In genomic region chr19:38674388-38675133, GRCh38 we compare ENCODE assay signal across 8 cellular contexts. TPM values are rescaled to one million over a fixed set of nuclear protein-coding genes. Genes with fewer than 3 reads are reported as not detected.
A peak's percentile ranks its signal among the peaks of the same experiment; 100 is the strongest.
DNase-seq lines count a peak whose midpoint lies in the region; ATAC-seq and TF ChIP-seq lines count a peak whose summit lies in the region.

No MANE protein-coding gene starts in this region.

- CTCF ChIA-PET in activated CD4-positive, alpha-beta memory T cell treated with anti-CD3 and anti-CD28 coated beads, Interleukin-2, amount 10 ng/mL, durations not matched to agents 7 days and 5 days (lab: Charles Lee), result interaction anchor here (1.2 to 2.0 kb wide), 3 partner anchors 15 to 19 kb away, joined by 3 to 5 read pairs (median 4); no protein-coding TSS in a partner anchor
- CTCF ChIA-PET in activated CD4-positive, alpha-beta memory T cell treated with anti-CD3 and anti-CD28 coated beads for 36 hours (lab: Charles Lee), result interaction anchor here (1.2 kb wide), 1 partner anchor 17 kb away, joined by 5 read pairs; no protein-coding TSS in a partner anchor
- CTCF ChIA-PET in GM10248 (lab: Yijun Ruan, JAX), result interaction anchor here (0.6 to 2.0 kb wide), 6 partner anchors 10 to 272 kb away, joined by 3 to 8 read pairs (median 4); partner anchors contain the start of gene FAM98C

- H3K4me1 ChIP-seq in vagina, result peaks cover 83% of the 10 kb centered on the region

- intact Hi-C loops in activated CD4-positive, alpha-beta memory T cell treated with anti-CD3 and anti-CD28 coated beads for 36 hours (cut with micrococcal nuclease), result no loop called here
- intact Hi-C loops in vagina (cut with DNase I), result no loop called here

- peak overlapping the region; percentile 69 for H3K27ac Mint-ChIP-seq in activated CD4-positive, alpha-beta memory T cell treated with anti-CD3 and anti-CD28 coated beads, Interleukin-2, amount 10 ng/mL, durations not matched to agents 7 days and 5 days
- no peak overlapping the region for H3K27ac Mint-ChIP-seq in activated CD4-positive, alpha-beta memory T cell treated with anti-CD3 and anti-CD28 coated beads for 36 hours
- peak overlapping the region; percentile 91 to 94 for H3K27ac Mint-ChIP-seq in natural killer cell treated with Interleukin-12 subunit alpha and Interleukin-12 subunit beta and Interleukin-15 and Interleukin-18, amount 100 ng/mL, for 72 hours

- H3K27ac ChIP-seq in vagina, result peak overlapping the region; percentile 98

- TF ChIP-seq CTCF in epithelial cell of esophagus (IDR thresholded peaks at IDR 0.05; ENCODE audit: insufficient read depth, low read depth, low read length, missing control alignments) (no peak), vagina (IDR thresholded peaks at IDR 0.05) (no peak), GM10248 (IDR thresholded peaks at IDR 0.05; ENCODE audit: control extremely low read depth, extremely low read depth, low read depth, missing control alignments) (no peak)

- H3K36me3 Mint-ChIP-seq in activated CD4-positive, alpha-beta memory T cell treated with anti-CD3 and anti-CD28 coated beads, Interleukin-2, amount 10 ng/mL, durations not matched to agents 7 days and 5 days (ENCODE audit: low read depth), result peaks cover 51% of the 10 kb centered on the region
- peaks cover 4% of the 10 kb centered on the region for H3K36me3 Mint-ChIP-seq in activated CD4-positive, alpha-beta memory T cell treated with anti-CD3 and anti-CD28 coated beads for 36 hours
- no peaks in the 10 kb centered on the region for H3K36me3 Mint-ChIP-seq in natural killer cell treated with Interleukin-12 subunit alpha and Interleukin-12 subunit beta and Interleukin-15 and Interleukin-18, amount 100 ng/mL, for 72 hours

- DNase-seq in activated CD4-positive, alpha-beta memory T cell treated with anti-CD3 and anti-CD28 coated beads, Interleukin-2, amount 10 ng/mL, durations not matched to agents 7 days and 5 days, result no peak
- DNase-seq in activated CD4-positive, alpha-beta memory T cell treated with anti-CD3 and anti-CD28 coated beads for 36 hours, result no peak
- DNase-seq in epithelial cell of esophagus (ENCODE audit: low read depth) (peak; percentile 99), vagina (ENCODE audit: extremely low spot score in 2 of 2) (no peak), GM10248 (ENCODE audit: extremely low spot score) (no peak), dedifferentiated amniotic fluid mesenchymal stem cell (ENCODE audit: extremely low spot score) (no peak)
- no peak for DNase-seq in natural killer cell treated with Interleukin-12 subunit alpha and Interleukin-12 subunit beta and Interleukin-15 and Interleukin-18, amount 100 ng/mL, for 72 hours (ENCODE audit: low spot score)

- H3K4me1 Mint-ChIP-seq in activated CD4-positive, alpha-beta memory T cell treated with anti-CD3 and anti-CD28 coated beads, Interleukin-2, amount 10 ng/mL, durations not matched to agents 7 days and 5 days, result peaks cover 86% of the 10 kb centered on the region
- peaks cover 69% of the 10 kb centered on the region for H3K4me1 Mint-ChIP-seq in activated CD4-positive, alpha-beta memory T cell treated with anti-CD3 and anti-CD28 coated beads for 36 hours (ENCODE audit: low read depth)
- H3K4me1 Mint-ChIP-seq in natural killer cell treated with Interleukin-12 subunit alpha and Interleukin-12 subunit beta and Interleukin-15 and Interleukin-18, amount 100 ng/mL, for 72 hours (ENCODE audit: low read depth in 2 of 2), result peaks cover 78 to 80% of the 10 kb centered on the region in 2 donors

- H3K9me3 ChIP-seq in vagina, result no peaks in the 10 kb centered on the region

- ATAC-seq in natural killer cell treated with Interleukin-12 subunit alpha and Interleukin-12 subunit beta and Interleukin-15 and Interleukin-18, amount 100 ng/mL, for 72 hours, result no peak
- no peak for ATAC-seq in HG02571 (IDR thresholded peaks at IDR 0.05; ENCODE audit: unreplicated experiment)

- no peak for TF ChIP-seq POLR2A in vagina (IDR thresholded peaks at IDR 0.05)

- no peak overlapping the region for H3K4me3 Mint-ChIP-seq in activated CD4-positive, alpha-beta memory T cell treated with anti-CD3 and anti-CD28 coated beads, Interleukin-2, amount 10 ng/mL, durations not matched to agents 7 days and 5 days
- H3K4me3 Mint-ChIP-seq in activated CD4-positive, alpha-beta memory T cell treated with anti-CD3 and anti-CD28 coated beads for 36 hours, result no peak overlapping the region
- peak overlapping the region; percentile 71 for H3K4me3 Mint-ChIP-seq in natural killer cell treated with Interleukin-12 subunit alpha and Interleukin-12 subunit beta and Interleukin-15 and Interleukin-18, amount 100 ng/mL, for 72 hours

- no peak overlapping the region for H3K4me3 ChIP-seq in epithelial cell of esophagus (ENCODE audit: low read length)
- H3K4me3 ChIP-seq in vagina, result no peak overlapping the region

- no peaks in the 10 kb centered on the region for H3K27me3 Mint-ChIP-seq in activated CD4-positive, alpha-beta memory T cell treated with anti-CD3 and anti-CD28 coated beads, Interleukin-2, amount 10 ng/mL, durations not matched to agents 7 days and 5 days
- no peaks in the 10 kb centered on the region for H3K27me3 Mint-ChIP-seq in activated CD4-positive, alpha-beta memory T cell treated with anti-CD3 and anti-CD28 coated beads for 36 hours
- H3K27me3 Mint-ChIP-seq in natural killer cell treated with Interleukin-12 subunit alpha and Interleukin-12 subunit beta and Interleukin-15 and Interleukin-18, amount 100 ng/mL, for 72 hours, result no peaks in the 10 kb centered on the region

- H3K9me3 Mint-ChIP-seq in activated CD4-positive, alpha-beta memory T cell treated with anti-CD3 and anti-CD28 coated beads, Interleukin-2, amount 10 ng/mL, durations not matched to agents 7 days and 5 days, result no peaks in the 10 kb centered on the region
- no peaks in the 10 kb centered on the region for H3K9me3 Mint-ChIP-seq in activated CD4-positive, alpha-beta memory T cell treated with anti-CD3 and anti-CD28 coated beads for 36 hours
- no peaks in the 10 kb centered on the region for H3K9me3 Mint-ChIP-seq in natural killer cell treated with Interleukin-12 subunit alpha and Interleukin-12 subunit beta and Interleukin-15 and Interleukin-18, amount 100 ng/mL, for 72 hours

- H3K27me3 ChIP-seq in vagina, result no peaks in the 10 kb centered on the region

- no peaks in the 10 kb centered on the region for H3K36me3 ChIP-seq in vagina

- POLR2A ChIA-PET in activated CD4-positive, alpha-beta memory T cell treated with anti-CD3 and anti-CD28 coated beads, Interleukin-2, amount 10 ng/mL, durations not matched to agents 7 days and 5 days (lab: Charles Lee), result no interaction called here
- POLR2A ChIA-PET in activated CD4-positive, alpha-beta memory T cell treated with anti-CD3 and anti-CD28 coated beads for 36 hours (lab: Charles Lee), result interaction anchor here (0.6 kb wide), 1 partner anchor 427 kb away, joined by 4 read pairs; no protein-coding TSS in a partner anchor
- POLR2A ChIA-PET in GM10248 (lab: Yijun Ruan, JAX), result no interaction called here

RNA-seq across cellular contexts. Expression of gene ACTN4, which starts 27.1 kb away (rescaled TPM):
- total RNA-seq in activated CD4-positive, alpha-beta memory T cell treated with anti-CD3 and anti-CD28 coated beads, Interleukin-2, amount 10 ng/mL, durations not matched to agents 7 days and 5 days, result 100 to 1,000 TPM; 532 to 534 TPM
- total RNA-seq in activated CD4-positive, alpha-beta memory T cell treated with anti-CD3 and anti-CD28 coated beads for 36 hours, result 100 to 1,000 TPM; 267 to 270 TPM
- total RNA-seq in natural killer cell treated with Interleukin-12 subunit alpha and Interleukin-12 subunit beta and Interleukin-15 and Interleukin-18, amount 100 ng/mL, for 72 hours, result 100 to 1,000 TPM; 342 to 574 TPM
- total RNA-seq in vagina, result 513 TPM

RNA-seq across cellular contexts. Expression of gene EIF3K, which starts 55.6 kb away (rescaled TPM):
- total RNA-seq in activated CD4-positive, alpha-beta memory T cell treated with anti-CD3 and anti-CD28 coated beads, Interleukin-2, amount 10 ng/mL, durations not matched to agents 7 days and 5 days, result 100 to 1,000 TPM; 297 TPM
- total RNA-seq in activated CD4-positive, alpha-beta memory T cell treated with anti-CD3 and anti-CD28 coated beads for 36 hours, result 100 to 1,000 TPM; 273 to 287 TPM
- 100 to 1,000 TPM; 216 to 286 TPM for total RNA-seq in natural killer cell treated with Interleukin-12 subunit alpha and Interleukin-12 subunit beta and Interleukin-15 and Interleukin-18, amount 100 ng/mL, for 72 hours
- total RNA-seq in vagina, result 349 TPM

RNA-seq across cellular contexts. Expression of gene MAP4K1, which starts 56.8 kb away (rescaled TPM):
- 100 to 1,000 TPM; 374 to 383 TPM for total RNA-seq in activated CD4-positive, alpha-beta memory T cell treated with anti-CD3 and anti-CD28 coated beads, Interleukin-2, amount 10 ng/mL, durations not matched to agents 7 days and 5 days
- 100 to 1,000 TPM; 205 TPM for total RNA-seq in activated CD4-positive, alpha-beta memory T cell treated with anti-CD3 and anti-CD28 coated beads for 36 hours
- total RNA-seq in natural killer cell treated with Interleukin-12 subunit alpha and Interleukin-12 subunit beta and Interleukin-15 and Interleukin-18, amount 100 ng/mL, for 72 hours, result 100 to 1,000 TPM in 1 of 2 donors, 10 to 100 TPM in 1; 81.4 to 318 TPM
- 47.9 TPM for total RNA-seq in vagina
